In the genomic region with DNA sequence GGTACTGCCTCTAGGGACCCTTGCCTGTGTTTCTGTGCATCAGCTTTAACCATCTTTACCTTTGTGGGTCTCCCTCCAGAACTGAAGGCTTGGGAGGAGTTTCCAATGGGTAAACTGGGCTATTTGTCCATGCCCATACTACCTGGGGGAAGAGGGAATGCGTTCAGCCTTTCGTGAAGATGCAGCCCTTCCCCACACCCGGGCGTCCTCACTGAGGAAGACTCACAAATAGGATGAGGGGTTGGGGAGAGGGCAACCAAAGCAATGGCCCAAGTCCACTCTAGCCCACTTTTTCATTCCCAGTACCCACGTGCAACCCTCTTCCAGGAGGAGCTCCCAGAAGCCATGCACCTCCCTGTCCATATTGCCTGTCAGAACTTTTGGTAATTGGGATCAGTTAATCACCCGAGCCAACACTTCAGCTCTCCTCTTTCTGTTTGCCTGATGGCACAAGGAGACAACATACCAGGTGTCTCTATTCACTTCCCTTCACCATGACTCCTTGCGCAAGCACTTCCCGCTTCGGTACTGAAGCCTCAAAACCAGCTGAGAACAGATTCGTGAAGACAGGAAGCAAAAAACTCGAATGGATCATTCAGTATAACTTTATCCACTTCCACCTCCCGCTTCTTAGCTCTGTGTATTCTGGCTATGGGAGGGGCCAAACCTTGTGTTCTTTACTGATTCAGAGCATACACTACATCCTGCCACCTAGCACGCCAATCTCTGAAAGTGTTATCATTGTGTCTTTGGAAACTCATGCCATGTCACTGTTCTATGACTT, we compare ENCODE assay signal across 14 cellular contexts.
DNase-seq lines count a peak whose midpoint lies in the region; ATAC-seq, FAIRE-seq and TF ChIP-seq lines count a peak whose summit lies in the region.
"Had no signal": no experiment of that assay in that cellular context is flagged by ENCODE, and none has a peak within 500 bp of the region (broad histone marks: within the 10 kb centered on the region; RNA-seq: fewer than 3 reads in every experiment).

No MANE protein-coding gene starts in this region.

- WGBS in H1 (ENCODE audit: extremely low coverage in 1 of 2, insufficient coverage in 1 of 2, insufficient read length in 1 of 2, insufficient replicate concordance in 2 of 2, low coverage in 1 of 2, low lambda C conversion rate in 2 of 2, missing lambda C conversion rate in 1 of 2), 2 experiments: 91% methylated on average over 13 of the region's 13 CpGs; no CpG with 5 or more reads in 1 of the 2 experiments
- WGBS in gastroesophageal sphincter (ENCODE audit: low coverage in 1 of 2), 2 donors: 56 to 64% methylated on average over 9 to 13 of the region's 13 CpGs

- no TSS peak for BruUV-seq in OCI-LY7 (replicated peaks; lab: Mats Ljungman, UMichigan)

- H3K27ac Mint-ChIP-seq in CD4-positive, CD25-positive, alpha-beta regulatory T cell: peak overlapping the region in 2 of 3 donors; percentile 15 to 86

- FAIRE-seq in GM18507 (lab: Jason Lieb, UNC) (peak; percentile 78), H1 (lab: Jason Lieb, UNC) (no peak)
- FAIRE-seq: colon, HTR-8/SVneo had no signal

- H3K4ac ChIP-seq in H1 (replicated peaks; ENCODE audit: insufficient read length, low read depth, low read length): no peak overlapping the region

- no peak overlapping the region for H2BK120ac ChIP-seq in H1 (replicated peaks; ENCODE audit: low read depth, low read length)

- peak overlapping the region; percentile 1 to 72 (median 21) for H3K4me3 Mint-ChIP-seq in CD4-positive, CD25-positive, alpha-beta regulatory T cell

- H3K4me1 Mint-ChIP-seq in CD4-positive, CD25-positive, alpha-beta regulatory T cell: peaks cover 5 to 20% (median 13%) of the 10 kb centered on the region in 4 donors

- H4K20me1 ChIP-seq in OCI-LY7 (ENCODE audit: insufficient read depth, low read length): no peaks in the 10 kb centered on the region
- H4K20me1 ChIP-seq in H1 (replicated peaks in 1 of 2; ENCODE audit: control insufficient read depth in 1 of 2, insufficient read depth in 2 of 2, low read length in 2 of 2): no peaks in the 10 kb centered on the region

- no peaks in the 10 kb centered on the region for H3K9me3 Mint-ChIP-seq in CD4-positive, CD25-positive, alpha-beta regulatory T cell

- H2BK15ac ChIP-seq in H1 (ENCODE audit: low read length): 0 out of 2 replicates have a peak overlapping the region, but pooled peaks have one; percentile 53

- H3K36me3 ChIP-seq in CD4-positive, CD25-positive, alpha-beta regulatory T cell (ENCODE audit: control insufficient read depth, insufficient read depth, low read length): no peaks in the 10 kb centered on the region
- no peaks in the 10 kb centered on the region for H3K36me3 ChIP-seq in OCI-LY7 (ENCODE audit: insufficient read depth, low read length)
- H3K36me3 ChIP-seq in H1 (ENCODE audit: control insufficient read depth in 2 of 4, insufficient read depth in 4 of 4, low read length in 3 of 4): no peaks in the 10 kb centered on the region
- H3K36me3 ChIP-seq in gastroesophageal sphincter: no peaks in the 10 kb centered on the region

- H3K23me2 ChIP-seq in H1 (ENCODE audit: low read depth, low read length): no peaks in the 10 kb centered on the region

- TF ChIP-seq EP300 in H1 (IDR thresholded peaks at IDR 0.05; ENCODE audit: borderline replicate concordance in 1 of 2, low read depth in 2 of 2, low read length in 2 of 2): no peak
- no peak for TF ChIP-seq EP300 in gastroesophageal sphincter (IDR thresholded peaks at IDR 0.05)

- H3K9me2 ChIP-seq in OCI-LY7 (ENCODE audit: insufficient read depth, low read length): no peaks in the 10 kb centered on the region

- ATAC-seq in CD4-positive, CD25-positive, alpha-beta regulatory T cell (ENCODE audit: low read depth in 2 of 2): peak; percentile 52 to 67
- ATAC-seq in GM21723 (IDR thresholded peaks at IDR 0.05; ENCODE audit: unreplicated experiment): no peak
- no peak for ATAC-seq in HG03108 (IDR thresholded peaks at IDR 0.05; ENCODE audit: unreplicated experiment)
- ATAC-seq in gastroesophageal sphincter: no peak

- no peak for TF ChIP-seq POLR2A in H1 (IDR thresholded peaks at IDR 0.05; ENCODE audit: control extremely low read depth in 1 of 2, low read depth in 2 of 2, low read length in 2 of 2)
- no peak for TF ChIP-seq POLR2A in gastroesophageal sphincter (IDR thresholded peaks at IDR 0.05)

- H3K18ac ChIP-seq in H1 (ENCODE audit: extremely low read depth, low read length): no peak overlapping the region

- H4K91ac ChIP-seq in H1 (replicated peaks; ENCODE audit: insufficient read length, low read length): no peak overlapping the region

- CTCF ChIA-PET in OCI-LY7 (lab: Charles Lee; ENCODE audit: unreplicated experiment) (no interaction called here), H1 (lab: Charles Lee; ENCODE audit: partially characterized antibody) (interaction anchor here (0.7 to 1.2 kb wide), 5 partner anchors 8 to 217 kb away, joined by 3 to 5 read pairs (median 3); no protein-coding TSS in a partner anchor)

- no peak overlapping the region for H2BK5ac ChIP-seq in H1 (ENCODE audit: low read depth, low read length)

- intact Hi-C loops in OCI-LY7 (cut with micrococcal nuclease; ENCODE audit: unreplicated experiment): no loop called here

- H3K27me3 ChIP-seq in CD4-positive, CD25-positive, alpha-beta regulatory T cell (ENCODE audit: control insufficient read depth, insufficient read depth, low read length): no peaks in the 10 kb centered on the region
- H3K27me3 ChIP-seq in H1 (replicated peaks in 1 of 4; ENCODE audit: control insufficient read depth in 3 of 4, extremely low read depth in 1 of 4, insufficient read depth in 3 of 4, low read length in 3 of 4): no peaks in the 10 kb centered on the region
- H3K27me3 ChIP-seq in gastroesophageal sphincter: peaks cover 27% of the 10 kb centered on the region

- H2BK20ac ChIP-seq in H1 (ENCODE audit: low read length): no peak overlapping the region

- H3K9ac ChIP-seq in H1 (replicated peaks in 1 of 4; ENCODE audit: extremely low read depth in 1 of 4, low read depth in 3 of 4, low read length in 3 of 4): no peak overlapping the region

- H3K27ac ChIP-seq in CD4-positive, CD25-positive, alpha-beta regulatory T cell (ENCODE audit: insufficient read depth, low read length, poor library complexity, severe bottlenecking): no peak overlapping the region
- H3K27ac ChIP-seq in OCI-LY7 (ENCODE audit: low read depth, low read length, poor library complexity, severe bottlenecking) (no peak overlapping the region), H1 (ENCODE audit: low read depth, low read length) (no peak overlapping the region), gastroesophageal sphincter (no peak overlapping the region)
- H3K27ac ChIP-seq: PC-9 had no signal

- no peaks in the 10 kb centered on the region for H3K79me2 ChIP-seq in OCI-LY7 (ENCODE audit: insufficient read depth, low read depth, low read length)
- no peaks in the 10 kb centered on the region for H3K79me2 ChIP-seq in H1 (ENCODE audit: control insufficient read depth in 1 of 2, insufficient read depth in 2 of 2, low read length in 2 of 2)

- H3K14ac ChIP-seq in H1 (ENCODE audit: insufficient read length): no peak overlapping the region

- no peak overlapping the region for H3K56ac ChIP-seq in H1 (replicated peaks; ENCODE audit: insufficient read length, low read depth, low read length)

- no peak overlapping the region for H2AK5ac ChIP-seq in H1 (ENCODE audit: low read depth, low read length)

- H3K36me3 Mint-ChIP-seq in CD4-positive, CD25-positive, alpha-beta regulatory T cell: no peaks in the 10 kb centered on the region

- H2BK12ac ChIP-seq in H1 (ENCODE audit: low read depth, low read length): no peak overlapping the region

- H3K79me1 ChIP-seq in H1 (ENCODE audit: low read depth, low read length): no peaks in the 10 kb centered on the region

- TF ChIP-seq CTCF in OCI-LY7 (conservative IDR thresholded peaks at IDR 0.05; ENCODE audit: low read length) (no peak), H1 (IDR thresholded peaks at IDR 0.05; ENCODE audit: control extremely low read depth in 1 of 3, insufficient read depth in 1 of 3, low read depth in 1 of 3, low read length in 3 of 3) (no peak), gastroesophageal sphincter (IDR thresholded peaks at IDR 0.05) (no peak)

- H3K4me2 ChIP-seq in OCI-LY7 (ENCODE audit: low read length) (no peak overlapping the region), H1 (ENCODE audit: insufficient read depth in 1 of 2, low read depth in 2 of 2, low read length in 2 of 2) (no peak overlapping the region)
- H3K4me2 ChIP-seq: PC-9 had no signal

- TF ChIP-seq RAD21 in H1 (IDR thresholded peaks at IDR 0.05 in 1 of 2, conservative IDR thresholded peaks at IDR 0.05 in 1 of 2; ENCODE audit: low read depth in 2 of 2, low read length in 2 of 2): no peak

- H3K4me3 ChIP-seq in CD4-positive, CD25-positive, alpha-beta regulatory T cell (ENCODE audit: low read depth, low read length): peak overlapping the region; percentile 40
- no peak overlapping the region for H3K4me3 ChIP-seq in OCI-LY7 (ENCODE audit: low read depth, low read length, poor library complexity, severe bottlenecking)
- no peak overlapping the region for H3K4me3 ChIP-seq in H1 (ENCODE audit: extremely low read depth in 1 of 4, insufficient read depth in 2 of 4, low read depth in 3 of 4, low read length in 4 of 4)
- H3K4me3 ChIP-seq in gastroesophageal sphincter: no peak overlapping the region
- H3K4me3 ChIP-seq: PC-9 had no signal

- H3K27me3 Mint-ChIP-seq in CD4-positive, CD25-positive, alpha-beta regulatory T cell: peaks cover 4% of the 10 kb centered on the region

- H3K9me3 ChIP-seq in CD4-positive, CD25-positive, alpha-beta regulatory T cell (ENCODE audit: control insufficient read depth in 2 of 2, low read length in 2 of 2): no peaks in the 10 kb centered on the region
- H3K9me3 ChIP-seq in OCI-LY7 (ENCODE audit: low read length) (no peaks in the 10 kb centered on the region), H1 (ENCODE audit: insufficient read depth in 2 of 2, low read depth in 1 of 2, low read length in 1 of 2) (no peaks in the 10 kb centered on the region), gastroesophageal sphincter (no peaks in the 10 kb centered on the region)

- H3K23ac ChIP-seq in H1 (ENCODE audit: insufficient read length): no peak overlapping the region

- H2AFZ ChIP-seq in OCI-LY7 (ENCODE audit: low read length): peak overlapping the region; percentile 63
- no peak overlapping the region; the same call in 1 of the 2 replicates for H2AFZ ChIP-seq in H1 (ENCODE audit: low read length)
- H2AFZ ChIP-seq: PC-9 had no signal

- H3K4me1 ChIP-seq in CD4-positive, CD25-positive, alpha-beta regulatory T cell (ENCODE audit: control insufficient read depth, insufficient read depth, low read length, poor library complexity, severe bottlenecking): peaks cover 11% of the 10 kb centered on the region
- H3K4me1 ChIP-seq in OCI-LY7 (ENCODE audit: insufficient read depth, low read length, poor library complexity, severe bottlenecking): no peaks in the 10 kb centered on the region
- H3K4me1 ChIP-seq in H1 (replicated peaks in 1 of 4; ENCODE audit: control insufficient read depth in 3 of 4, insufficient read depth in 4 of 4, low read length in 3 of 4): no peaks in the 10 kb centered on the region
- no peaks in the 10 kb centered on the region for H3K4me1 ChIP-seq in gastroesophageal sphincter

- DNase-seq in CD4-positive, CD25-positive, alpha-beta regulatory T cell: peak in 1 of 3 donors; percentile 64
- no peak for DNase-seq in GM18507 (ENCODE audit: extremely low spot score, insufficient read length, low read depth)
- no peak for DNase-seq in OCI-LY7 (ENCODE audit: low spot score)
- no peak for DNase-seq in H1 (ENCODE audit: low read depth in 1 of 2, low spot score in 2 of 2)
- no peak for DNase-seq in HUDEP-2 (lab: John Stamatoyannopoulos, UW; ENCODE audit: unreplicated experiment in 76 of 76)
- DNase-seq: COR-L47, NCI-H1694 treated with DMSO at 0.1 percent for 48 hours, PC-9, T1000 had no signal

- H4K5ac ChIP-seq in H1 (ENCODE audit: insufficient read length, low read depth, low read length): no peak overlapping the region

- POLR2A ChIA-PET in OCI-LY7 (lab: Charles Lee): no interaction called here
- POLR2A ChIA-PET in H1 (lab: Charles Lee; ENCODE audit: partially characterized antibody): interaction anchor here (0.5 to 0.8 kb wide), 2 partner anchors 87 to 741 kb away, joined by 3 read pairs; no protein-coding TSS in a partner anchor

- no peak overlapping the region for H4K8ac ChIP-seq in H1 (ENCODE audit: extremely low read depth, insufficient read depth, low read length)

Comparison
In these comparisons a context has a peak if more than half of its experiments do, and no peak if none do; other contexts are left out.
1. ATAC-seq: peak in CD4-positive, CD25-positive, alpha-beta regulatory T cell (2 of 2); none in GM21723 (single experiment), HG03108 (single experiment) and gastroesophageal sphincter (single experiment).